In genomic region chr11:72724851-72725730, GRCh38 we compare ENCODE assay signal across 8 cellular contexts. TPM values are rescaled to one million over a fixed set of nuclear protein-coding genes. Genes with fewer than 3 reads are reported as not detected.
A peak's percentile ranks its signal among the peaks of the same experiment; 100 is the strongest.
DNase-seq lines count a peak whose midpoint lies in the region; ATAC-seq and TF ChIP-seq lines count a peak whose summit lies in the region.

No MANE protein-coding gene starts in this region.

- no peak overlapping the region for H3K4me3 ChIP-seq in epithelial cell of proximal tubule (ENCODE audit: low read depth, low read length)

- peak overlapping the region; percentile 83 for H3K4me3 Mint-ChIP-seq in natural killer cell
- H3K4me3 Mint-ChIP-seq in stimulated activated naive B cell treated with anti-CD40 and anti-IgM and Interleukin-4, amounts not matched to agents 10 μg/mL and 1 μg/mL and 100 μg/mL, for 72 hours: no peak overlapping the region

- no peaks in the 10 kb centered on the region for H3K9me3 Mint-ChIP-seq in natural killer cell
- no peaks in the 10 kb centered on the region for H3K9me3 Mint-ChIP-seq in stimulated activated naive B cell treated with anti-CD40 and anti-IgM and Interleukin-4, amounts not matched to agents 10 μg/mL and 1 μg/mL and 100 μg/mL, for 72 hours

- H3K36me3 Mint-ChIP-seq in natural killer cell: peaks cover 5% of the 10 kb centered on the region
- peaks cover 36 to 54% of the 10 kb centered on the region in 2 donors for H3K36me3 Mint-ChIP-seq in stimulated activated naive B cell treated with anti-CD40 and anti-IgM and Interleukin-4, amounts not matched to agents 10 μg/mL and 1 μg/mL and 100 μg/mL, for 72 hours

- intact Hi-C loops in natural killer cell (cut with micrococcal nuclease): loop anchor here (1.0 to 5.0 kb wide), 4 partner anchors 68 to 454 kb away; partner anchors contain the start of gene FCHSD2

- peaks cover 72 to 77% of the 10 kb centered on the region in 2 donors for H3K4me1 Mint-ChIP-seq in natural killer cell
- peaks cover 55 to 82% of the 10 kb centered on the region in 2 donors for H3K4me1 Mint-ChIP-seq in stimulated activated naive B cell treated with anti-CD40 and anti-IgM and Interleukin-4, amounts not matched to agents 10 μg/mL and 1 μg/mL and 100 μg/mL, for 72 hours

- no peaks in the 10 kb centered on the region for H3K27me3 Mint-ChIP-seq in natural killer cell (ENCODE audit: low read depth in 2 of 2)
- no peaks in the 10 kb centered on the region for H3K27me3 Mint-ChIP-seq in stimulated activated naive B cell treated with anti-CD40 and anti-IgM and Interleukin-4, amounts not matched to agents 10 μg/mL and 1 μg/mL and 100 μg/mL, for 72 hours

- H3K27ac Mint-ChIP-seq in natural killer cell: peak overlapping the region; percentile 93 to 94
- H3K27ac Mint-ChIP-seq in stimulated activated naive B cell treated with anti-CD40 and anti-IgM and Interleukin-4, amounts not matched to agents 10 μg/mL and 1 μg/mL and 100 μg/mL, for 72 hours: peak overlapping the region; percentile 9

- ATAC-seq in natural killer cell (peak; percentile 22 to 29 (median 23)), HG02759 (IDR thresholded peaks at IDR 0.05; ENCODE audit: unreplicated experiment) (no peak)
- ATAC-seq in stimulated activated naive B cell treated with anti-CD40 and anti-IgM and Interleukin-4, amounts not matched to agents 10 μg/mL and 1 μg/mL and 100 μg/mL, for 72 hours (replicated peaks): peak; percentile 42

- DNase-seq in Caki2 (ENCODE audit: low read depth) (peak; percentile 70), KBM-7 (peak; percentile 91), OCI-M1 (lab: John Stamatoyannopoulos, UW) (peak; percentile 99), activated T-cell treated with anti-CD3 and anti-CD28 coated beads for 4 hours (peak; percentile 76), epithelial cell of proximal tubule (ENCODE audit: low read depth) (no peak), natural killer cell (peak; percentile 70)
- DNase-seq in stimulated activated naive B cell treated with anti-CD40 and anti-IgM and Interleukin-4, amounts not matched to agents 10 μg/mL and 1 μg/mL and 100 μg/mL, for 72 hours: peak; percentile 71

- in situ Hi-C loops in Caki2 (cut with HindIII; ENCODE audit: low pct_unique_long_range_greater_than_20kb, low sequenced_read_pairs) (no loop called here), KBM-7 (cut with MboI; ENCODE audit: low pct_unique_long_range_greater_than_20kb, low sequenced_read_pairs) (no loop called here)

- TF ChIP-seq CTCF in epithelial cell of proximal tubule (conservative IDR thresholded peaks at IDR 0.05; ENCODE audit: low read depth, low read length) (peak; percentile 94), natural killer cell (IDR thresholded peaks at IDR 0.05) (peak; percentile 82)

RNA-seq across cellular contexts. Expression of gene ARAP1, which starts 27.1 kb away (rescaled TPM):
- total RNA-seq in Caki2 (2014; rRNA removed; shearing (Covaris generic); ENCODE audit: low replicate concordance): 45.6 and 92.8 TPM in 2 replicates
- total RNA-seq in epithelial cell of proximal tubule: 56.2 and 60.2 TPM in 2 replicates
- 100 to 1,000 TPM; 293 to 327 (median 296) TPM for total RNA-seq in natural killer cell

RNA-seq across cellular contexts. Expression of gene PDE2A, which starts 50.9 kb away (rescaled TPM):
- total RNA-seq in Caki2 (2014; rRNA removed; shearing (Covaris generic); ENCODE audit: low replicate concordance): 1.5 TPM in 1 of 2 replicates, not detected in the other
- total RNA-seq in epithelial cell of proximal tubule (0.36 and 0.69 TPM in 2 replicates), natural killer cell (10 to 100 TPM in 1 of 3 donors, 1 to 10 TPM in 2; 8.7 to 11.9 (median 9.0) TPM)
